10 cellular contexts compared by ENCODE assay signal in genomic region chr16:30907064-30907463, GRCh38. TPM values are rescaled to one million over a fixed set of nuclear protein-coding genes. Genes with fewer than 3 reads are reported as not detected.
"Had no signal": no experiment of that assay in that cellular context is flagged by ENCODE, and none has a peak within 500 bp of the region (broad histone marks: within the 10 kb centered on the region; RNA-seq: fewer than 3 reads in every experiment).

No MANE protein-coding gene starts in this region.

- H3K9me3 ChIP-seq: HAP-1 had no signal

- H3K36me3 ChIP-seq: HAP-1 had no signal

- H3K27ac ChIP-seq: GM23248, HL-60 had no signal

- H3K9ac ChIP-seq: GM23248 had no signal

- H2AFZ ChIP-seq: GM23248 had no signal

- DNase-seq: GM23248, GOT3, HFFc6, KG1 had no signal

- ATAC-seq: HCT116 had no signal

- H3K4me3 ChIP-seq: GM23248, HAP-1 had no signal

RNA-seq across cellular contexts. Expression of gene CTF1, which starts 10.7 kb away (rescaled TPM):
- total RNA-seq: H4, HT1080 had no signal
- polyA plus RNA-seq: IgD-negative memory B cell had no signal
